9 cellular contexts compared by ENCODE assay signal in genomic region chr16:17369441-17369951, GRCh38.
A peak's percentile ranks its signal among the peaks of the same experiment; 100 is the strongest.
DNase-seq lines count a peak whose midpoint lies in the region; ATAC-seq lines count a peak whose summit lies in the region.
"Had no signal": no experiment of that assay in that cellular context is flagged by ENCODE, and none has a peak within 500 bp of the region (broad histone marks: within the 10 kb centered on the region; RNA-seq: fewer than 3 reads in every experiment).

No MANE protein-coding gene starts in this region.

- ATAC-seq in GM19328 (IDR thresholded peaks at IDR 0.05; ENCODE audit: unreplicated experiment): peak; percentile 68
- no peak for ATAC-seq in GM18873 (IDR thresholded peaks at IDR 0.05; ENCODE audit: low FRiP score, unreplicated experiment)
- ATAC-seq in HG03039 (IDR thresholded peaks at IDR 0.05; ENCODE audit: unreplicated experiment): no peak

- no peaks in the 10 kb centered on the region for H3K27me3 ChIP-seq in H7 (ENCODE audit: control insufficient read depth, insufficient read depth, low read length)

- peak; percentile 75 to 76 for DNase-seq in NOMO-1 (lab: John Stamatoyannopoulos, UW; ENCODE audit: unreplicated experiment in 2 of 2)
- peak; percentile 70 for DNase-seq in activated T-helper 1 cell treated with Interleukin-2 at 50 U/mL for 16 hours (ENCODE audit: low read depth)
- peak; percentile 88 to 89 (median 89) for DNase-seq in immature natural killer cell
- peak; percentile 44 to 46 for DNase-seq in stimulated activated CD8-positive, alpha-beta memory T cell treated with anti-CD3 and anti-CD28 coated beads, Interleukin-2, amount 100 ng/mL, for 1 hour (ENCODE audit: low read depth in 2 of 2)
- no peak for DNase-seq in H7
- DNase-seq: IMR-90 had no signal

- H3K4me3 Mint-ChIP-seq in immature natural killer cell: peak overlapping the region; percentile 90 to 97 (median 92)

- H3K27me3 Mint-ChIP-seq in immature natural killer cell (ENCODE audit: low read depth in 3 of 3): peaks cover 14 to 35% (median 18%) of the 10 kb centered on the region in 3 donors

- H3K36me3 ChIP-seq in H7 (replicated peaks; ENCODE audit: control insufficient read depth, insufficient read depth, low read length): no peaks in the 10 kb centered on the region

- H3K36me3 Mint-ChIP-seq in immature natural killer cell: peaks cover 0 to 3% (median 0%) of the 10 kb centered on the region in 3 donors

- H3K4me1 Mint-ChIP-seq in immature natural killer cell: peaks cover 96 to 99% of the 10 kb centered on the region in 2 donors

- no peak overlapping the region for H3K4me3 ChIP-seq in H7 (ENCODE audit: insufficient read depth, low read depth, low read length)

- H3K27ac Mint-ChIP-seq in immature natural killer cell: peak overlapping the region; percentile 99 to 100 (median 99)

- no peaks in the 10 kb centered on the region for H3K9me3 Mint-ChIP-seq in immature natural killer cell
